In the genomic region with DNA sequence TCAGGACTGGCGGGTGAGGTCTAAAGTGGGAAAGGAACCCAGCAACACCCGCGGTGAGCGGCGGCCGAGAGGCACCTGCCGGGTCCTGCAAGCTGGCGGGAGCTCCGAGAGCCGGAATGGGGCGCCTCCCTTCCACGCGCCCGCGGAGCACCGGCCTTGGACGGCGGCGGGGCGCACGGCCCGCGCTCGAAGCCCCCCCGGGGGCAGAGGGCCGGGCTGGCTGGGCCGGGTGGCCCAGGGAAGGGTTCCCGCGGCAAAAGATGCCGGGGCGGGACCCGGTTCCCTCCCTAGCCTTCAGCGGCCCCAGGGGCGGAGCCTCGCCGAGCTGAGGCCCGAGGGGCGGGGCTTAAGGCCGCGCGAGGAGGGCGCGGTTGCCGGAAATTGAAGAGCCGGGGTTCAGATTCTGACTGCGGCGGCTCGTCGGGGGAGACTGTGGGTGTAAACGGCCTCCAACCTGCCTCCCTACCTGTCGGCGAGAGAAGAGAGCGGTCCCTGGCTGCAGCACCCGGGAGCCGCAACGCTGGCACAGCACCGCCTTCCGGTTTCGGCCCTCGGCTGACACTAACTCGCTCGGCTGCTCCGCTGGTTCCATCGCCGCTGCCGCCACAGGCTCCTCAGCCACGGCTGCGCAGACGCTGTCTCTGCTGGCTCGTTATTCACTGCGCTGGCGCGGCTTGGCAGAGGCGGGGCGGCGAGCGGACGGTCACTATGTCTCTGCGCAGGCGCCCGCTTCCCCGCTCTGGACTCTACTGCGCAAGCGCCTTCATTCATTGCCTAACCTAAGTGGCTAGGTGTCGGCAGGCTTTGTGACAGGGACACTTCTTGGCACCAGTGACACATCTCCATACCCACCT, we compare ENCODE assay signal across 8 cellular contexts. TPM values are rescaled to one million over a fixed set of nuclear protein-coding genes. Genes with fewer than 3 reads are reported as not detected.
A peak's percentile ranks its signal among the peaks of the same experiment; 100 is the strongest.
DNase-seq lines count a peak whose midpoint lies in the region; ATAC-seq and TF ChIP-seq lines count a peak whose summit lies in the region.

A gene (minus strand): TSS at position 643 of the 854 bp plus-strand sequence. CDS start 51 bp downstream, at position 592.

- peak; percentile 93 for ATAC-seq in activated T-helper 17 cell treated with anti-CD3 and anti-CD28 coated beads, Interleukin-2, amount 50 U/mL, for 72 hours (replicated peaks)
- ATAC-seq in natural killer cell treated with Interleukin-12 subunit alpha and Interleukin-12 subunit beta and Interleukin-15 and Interleukin-18, amount 100 ng/mL, for 72 hours, result peak; percentile 96 to 97
- peak; percentile 92 for ATAC-seq in stimulated activated naive CD8-positive, alpha-beta T cell treated with anti-CD3 and anti-CD28 coated beads, Interleukin-15, Interleukin-2, amounts not matched to agents 100 U/mL and 50 U/mL, for 24 hours

- H3K27ac Mint-ChIP-seq in activated T-helper 17 cell treated with anti-CD3 and anti-CD28 coated beads, Interleukin-2, amount 50 U/mL, for 72 hours, result peak within 1 kb of the TSS; percentile 97
- H3K27ac Mint-ChIP-seq in natural killer cell treated with Interleukin-12 subunit alpha and Interleukin-12 subunit beta and Interleukin-15 and Interleukin-18, amount 100 ng/mL, for 72 hours, result peak within 1 kb of the TSS; percentile 81 to 93

- H3K9me3 Mint-ChIP-seq in activated T-helper 17 cell treated with anti-CD3 and anti-CD28 coated beads, Interleukin-2, amount 50 U/mL, for 72 hours, result no peaks in the 10 kb centered on the region
- H3K9me3 Mint-ChIP-seq in natural killer cell treated with Interleukin-12 subunit alpha and Interleukin-12 subunit beta and Interleukin-15 and Interleukin-18, amount 100 ng/mL, for 72 hours, result no peaks in the 10 kb centered on the region

- H3K27ac ChIP-seq in RWPE1, result peak within 1 kb of the TSS; percentile 96

- peaks cover 9% of the 10 kb centered on the region for H3K4me1 Mint-ChIP-seq in activated T-helper 17 cell treated with anti-CD3 and anti-CD28 coated beads, Interleukin-2, amount 50 U/mL, for 72 hours
- H3K4me1 Mint-ChIP-seq in natural killer cell treated with Interleukin-12 subunit alpha and Interleukin-12 subunit beta and Interleukin-15 and Interleukin-18, amount 100 ng/mL, for 72 hours (ENCODE audit: low read depth in 2 of 2), result peaks cover 15 to 19% of the 10 kb centered on the region in 2 donors

- POLR2A ChIA-PET in RWPE1 (lab: Yijun Ruan, JAX; ENCODE audit: low non-redundant PET), result interaction anchor here (0.5 to 1.3 kb wide), 4 partner anchors 13 to 90 kb away, joined by 4 to 8 read pairs (median 4); a partner anchor contains a TSS

- no peak for TF ChIP-seq CTCF in LNCaP clone FGC (IDR thresholded peaks at IDR 0.05; ENCODE audit: control insufficient read depth, extremely low read depth, insufficient read depth)
- TF ChIP-seq CTCF in RWPE1 (conservative IDR thresholded peaks at IDR 0.05; ENCODE audit: low read depth), result no peak
- TF ChIP-seq CTCF in fibroblast of mammary gland (conservative IDR thresholded peaks at IDR 0.05; ENCODE audit: control insufficient read depth, insufficient read depth, low read depth, low read length), result no peak

- peak; percentile 96 for DNase-seq in EH (ENCODE audit: low read depth)
- peak; percentile 84 for DNase-seq in GOT3 (lab: John Stamatoyannopoulos, UW)
- DNase-seq in LNCaP clone FGC (ENCODE audit: low read depth), result peak; percentile 88
- DNase-seq in RWPE1 (ENCODE audit: low spot score), result peak; percentile 99
- DNase-seq in fibroblast of mammary gland (ENCODE audit: low read depth), result peak; percentile 85
- DNase-seq in natural killer cell treated with Interleukin-12 subunit alpha and Interleukin-12 subunit beta and Interleukin-15 and Interleukin-18, amount 100 ng/mL, for 72 hours (ENCODE audit: low spot score), result peak; percentile 97
- DNase-seq in stimulated activated naive CD8-positive, alpha-beta T cell treated with anti-CD3 and anti-CD28 coated beads, Interleukin-15, Interleukin-2, amounts not matched to agents 100 U/mL and 50 U/mL, for 24 hours, result peak; percentile 97

- peak within 1 kb of the TSS; percentile 93 for H3K4me3 Mint-ChIP-seq in activated T-helper 17 cell treated with anti-CD3 and anti-CD28 coated beads, Interleukin-2, amount 50 U/mL, for 72 hours
- peak within 1 kb of the TSS; percentile 95 for H3K4me3 Mint-ChIP-seq in natural killer cell treated with Interleukin-12 subunit alpha and Interleukin-12 subunit beta and Interleukin-15 and Interleukin-18, amount 100 ng/mL, for 72 hours

- H3K36me3 Mint-ChIP-seq in activated T-helper 17 cell treated with anti-CD3 and anti-CD28 coated beads, Interleukin-2, amount 50 U/mL, for 72 hours (ENCODE audit: low read depth), result peaks cover 42% of the 10 kb centered on the region
- peaks cover 14% of the 10 kb centered on the region for H3K36me3 Mint-ChIP-seq in natural killer cell treated with Interleukin-12 subunit alpha and Interleukin-12 subunit beta and Interleukin-15 and Interleukin-18, amount 100 ng/mL, for 72 hours

- CTCF ChIA-PET in RWPE1 (lab: Yijun Ruan, JAX), result interaction anchor here (0.6 to 0.9 kb wide), 3 partner anchors 31 to 140 kb away, joined by 3 to 5 read pairs (median 3); no protein-coding TSS in a partner anchor

- H3K4me3 ChIP-seq in LNCaP clone FGC (ENCODE audit: low read depth, low read length) (peak within 1 kb of the TSS; percentile 64), fibroblast of mammary gland (ENCODE audit: control insufficient read depth, low read depth, low read length) (peak within 1 kb of the TSS; percentile 84)

- H3K27me3 Mint-ChIP-seq in activated T-helper 17 cell treated with anti-CD3 and anti-CD28 coated beads, Interleukin-2, amount 50 U/mL, for 72 hours, result no peaks in the 10 kb centered on the region
- H3K27me3 Mint-ChIP-seq in natural killer cell treated with Interleukin-12 subunit alpha and Interleukin-12 subunit beta and Interleukin-15 and Interleukin-18, amount 100 ng/mL, for 72 hours, result no peaks in the 10 kb centered on the region

RNA-seq across cellular contexts. Expression of the gene that starts here (rescaled TPM):
- total RNA-seq in activated T-helper 17 cell treated with anti-CD3 and anti-CD28 coated beads, Interleukin-2, amount 50 U/mL, for 72 hours, result 10 to 100 TPM in 1 of 2 donors, 1 to 10 TPM in 1; 9.2 to 15.6 TPM
- 10 to 100 TPM; 16.1 to 18.5 TPM for total RNA-seq in natural killer cell treated with Interleukin-12 subunit alpha and Interleukin-12 subunit beta and Interleukin-15 and Interleukin-18, amount 100 ng/mL, for 72 hours

Comparison
In these comparisons a context has a peak if more than half of its experiments do, and no peak if none do; other contexts are left out.
1. Peak in every context shown above with its lines: DNase-seq, ATAC-seq, H3K4me3 ChIP-seq and H3K27ac ChIP-seq.